In genomic region chr11:120686516-120686915, GRCh38 we compare ENCODE assay signal across 33 cellular contexts.
A peak's percentile ranks its signal among the peaks of the same experiment; 100 is the strongest.
DNase-seq lines count a peak whose midpoint lies in the region; ATAC-seq and TF ChIP-seq lines count a peak whose summit lies in the region.
"Had no signal": no experiment of that assay in that cellular context is flagged by ENCODE, and none has a peak within 500 bp of the region (broad histone marks: within the 10 kb centered on the region; RNA-seq: fewer than 3 reads in every experiment).

No MANE protein-coding gene starts in this region.

- H3K4me1 ChIP-seq in right atrium auricular region: no peaks in the 10 kb centered on the region
- H3K4me1 ChIP-seq: A549, BE2C, Caco-2 had no signal

- DNase-seq in NCI-H82 (lab: John Stamatoyannopoulos, UW): peak; percentile 20
- no peak for DNase-seq in NCI-H82 treated with DMSO at 0.1 percent for 48 hours (lab: John Stamatoyannopoulos, UW; ENCODE audit: unreplicated experiment)
- DNase-seq in NCI-H69 (lab: John Stamatoyannopoulos, UW): peak; percentile 15
- DNase-seq in left kidney (ENCODE audit: low read depth, low spot score): peak; percentile 44
- peak; percentile 2 for DNase-seq in mesenteric fat pad (ENCODE audit: low spot score)
- no peak for DNase-seq in right atrium auricular region (ENCODE audit: low spot score)
- DNase-seq: 8988T; ACHN; AML-193; BE2C; C1 segment of cervical spinal cord; Calu3; CD4-positive, alpha-beta memory T cell; CD4-positive, alpha-beta T cell; CD4-positive, CD25-positive, alpha-beta regulatory T cell; CD8-positive, alpha-beta memory T cell; CD8-positive, alpha-beta T cell; COR-L47; DMS 273 treated with DMSO at 0.1 percent for 48 hours; DMS153; DMS53; DMS79; DMS79 treated with DMSO at 0.1 percent for 48 hours; DND-41; EL had no signal

- no peaks in the 10 kb centered on the region for H3K27me3 ChIP-seq in right atrium auricular region
- H3K27me3 ChIP-seq: BE2C, BLaER1 had no signal

- no peak overlapping the region for H3K4me3 ChIP-seq in right atrium auricular region
- H3K4me3 ChIP-seq: A549; BLaER1; BLaER1 treated with 17β-estradiol and CSF1 and Interleukin-3, amounts not matched to agents 10 nM and 100 nM had no signal

- no peak overlapping the region for H3K27ac ChIP-seq in right atrium auricular region
- H3K27ac ChIP-seq: 22Rv1, A549, BLaER1, C4-2B had no signal

- no peak for TF ChIP-seq CTCF in right atrium auricular region (IDR thresholded peaks at IDR 0.05)

- ATAC-seq in GM21381 (IDR thresholded peaks at IDR 0.05; ENCODE audit: unreplicated experiment) (no peak), HG02852 (IDR thresholded peaks at IDR 0.05; ENCODE audit: unreplicated experiment) (no peak)
- ATAC-seq: A549; CD8-positive, alpha-beta T cell had no signal

- H3K36me3 ChIP-seq in right atrium auricular region: no peaks in the 10 kb centered on the region
- H3K36me3 ChIP-seq: BE2C; BLaER1; BLaER1 treated with 17β-estradiol and CSF1 and Interleukin-3, amounts not matched to agents 10 nM and 100 nM had no signal

- H3K9me3 ChIP-seq in right atrium auricular region: no peaks in the 10 kb centered on the region
- H3K9me3 ChIP-seq: A549; BE2C; BLaER1; BLaER1 treated with 17β-estradiol and CSF1 and Interleukin-3, amounts not matched to agents 10 nM and 100 nM; Caco-2 had no signal

Comparison
In these comparisons a context has a peak if more than half of its experiments do, and no peak if none do; other contexts are left out.
1. DNase-seq: peak in NCI-H82 (single experiment), NCI-H69 (single experiment), left kidney (single experiment) and mesenteric fat pad (single experiment); none in NCI-H82 treated with DMSO at 0.1 percent for 48 hours (single experiment) and right atrium auricular region (single experiment).